ENCODE assay signal across 33 cellular contexts in genomic region chr1:179601093-179601492, GRCh38. TPM values are rescaled to one million over a fixed set of nuclear protein-coding genes. Genes with fewer than 3 reads are reported as not detected.
A peak's percentile ranks its signal among the peaks of the same experiment; 100 is the strongest.
DNase-seq lines count a peak whose midpoint lies in the region; FAIRE-seq and TF ChIP-seq lines count a peak whose summit lies in the region.
"Had no signal": no experiment of that assay in that cellular context is flagged by ENCODE, and none has a peak within 500 bp of the region (broad histone marks: within the 10 kb centered on the region; RNA-seq: fewer than 3 reads in every experiment).

No MANE protein-coding gene starts in this region.

- H4K20me1 ChIP-seq in osteoblast (ENCODE audit: insufficient read depth, low read length): no peaks in the 10 kb centered on the region
- H4K20me1 ChIP-seq: BLaER1; BLaER1 treated with 17β-estradiol and CSF1 and Interleukin-3, amounts not matched to agents 10 nM and 100 nM had no signal

- H3K79me2 ChIP-seq in osteoblast (ENCODE audit: insufficient read depth, low read length): no peaks in the 10 kb centered on the region

- H3K9me3 ChIP-seq in HEK293 (ENCODE audit: control insufficient read depth, insufficient read depth, low read depth, low read length) (no peaks in the 10 kb centered on the region), osteoblast (ENCODE audit: low read depth, low read length) (no peaks in the 10 kb centered on the region)
- H3K9me3 ChIP-seq: A549, BE2C, Caco-2 had no signal

- no peaks in the 10 kb centered on the region for H3K36me3 ChIP-seq in HEK293 (ENCODE audit: control insufficient read depth in 2 of 2, insufficient read depth in 1 of 2, low read length in 2 of 2)
- H3K36me3 ChIP-seq in osteoblast (ENCODE audit: insufficient read depth, low read length): no peaks in the 10 kb centered on the region
- H3K36me3 ChIP-seq: BE2C; BLaER1; BLaER1 treated with 17β-estradiol and CSF1 and Interleukin-3, amounts not matched to agents 10 nM and 100 nM had no signal

- peak; percentile 60 for FAIRE-seq in frontal cortex (lab: Jason Lieb, UNC)
- FAIRE-seq: A549 had no signal

- H3K27ac ChIP-seq in HEK293 (ENCODE audit: extremely low read depth, low read depth, low read length) (no peak overlapping the region), osteoblast (ENCODE audit: low read depth, low read length) (no peak overlapping the region)
- H3K27ac ChIP-seq: 22Rv1; A549; BLaER1; BLaER1 treated with 17β-estradiol and CSF1 and Interleukin-3, amounts not matched to agents 10 nM and 100 nM; C4-2B had no signal

- CTCF ChIA-PET in HEK293 (lab: Yijun Ruan, JAX): interaction anchor here (0.6 to 0.7 kb wide), 2 partner anchors 94 to 219 kb away, joined by 4 read pairs; no protein-coding TSS in a partner anchor

- TF ChIP-seq CTCF in HEK293 (tag by site-specific recombination; IDR thresholded peaks at IDR 0.05) (no peak), osteoblast (IDR thresholded peaks at IDR 0.05; ENCODE audit: extremely low read depth, low read depth, low read length) (no peak)

- H2AFZ ChIP-seq in osteoblast (ENCODE audit: low read length): no peak overlapping the region

- DNase-seq in frontal cortex (ENCODE audit: low spot score in 2 of 2): no peak
- no peak for DNase-seq in osteoblast (ENCODE audit: insufficient read length, low spot score, missing footprints)
- DNase-seq in AG08395 (ENCODE audit: low spot score): no peak
- DNase-seq: 8988T; ACHN; AML-193; BE2C; C1 segment of cervical spinal cord; Caco-2; Calu3; CD4-positive, alpha-beta memory T cell; CD4-positive, alpha-beta T cell; CD4-positive, CD25-positive, alpha-beta regulatory T cell; CD8-positive, alpha-beta memory T cell; CD8-positive, alpha-beta T cell; COR-L47; DMS 273 treated with DMSO at 0.1 percent for 48 hours; DMS153; DMS53; DMS79; DMS79 treated with DMSO at 0.1 percent for 48 hours; DND-41; EL had no signal

- H3K4me3 ChIP-seq in HEK293 (ENCODE audit: low read depth, low read length) (no peak overlapping the region), osteoblast (ENCODE audit: insufficient read depth, low read length) (no peak overlapping the region)
- H3K4me3 ChIP-seq: A549; BLaER1; BLaER1 treated with 17β-estradiol and CSF1 and Interleukin-3, amounts not matched to agents 10 nM and 100 nM had no signal

- H3K4me1 ChIP-seq in HEK293 (ENCODE audit: control insufficient read depth, insufficient read depth, low read length): no peaks in the 10 kb centered on the region
- no peaks in the 10 kb centered on the region for H3K4me1 ChIP-seq in osteoblast (ENCODE audit: insufficient read depth, low read length)
- H3K4me1 ChIP-seq: A549, BE2C, BLaER1, Caco-2 had no signal

- no peaks in the 10 kb centered on the region for H3K27me3 ChIP-seq in osteoblast (ENCODE audit: insufficient read depth, low read length)
- H3K27me3 ChIP-seq: BLaER1; BLaER1 treated with 17β-estradiol and CSF1 and Interleukin-3, amounts not matched to agents 10 nM and 100 nM had no signal

- H3K4me2 ChIP-seq in osteoblast (ENCODE audit: insufficient read depth, low read length): no peak overlapping the region
- H3K4me2 ChIP-seq: A549; BLaER1; BLaER1 treated with 17β-estradiol and CSF1 and Interleukin-3, amounts not matched to agents 10 nM and 100 nM had no signal

- POLR2A ChIA-PET in HEK293 (lab: Yijun Ruan, JAX): no interaction called here

TF ChIP-seq in HEK293, 187 proteins besides CTCF, POLR2A, EP300 and RAD21:
- TF ChIP-seq SCRT1 (tag by site-specific recombination; IDR thresholded peaks at IDR 0.05; ENCODE audit: borderline replicate concordance) (peak; percentile 86), SCRT2 (tag by site-specific recombination; IDR thresholded peaks at IDR 0.05) (peak; percentile 78), ZNF169 (tag by site-specific recombination; IDR thresholded peaks at IDR 0.05) (no peak)

RNA-seq across cellular contexts. Expression of gene TDRD5, which starts 9.5 kb away (rescaled TPM):
- total RNA-seq in frontal cortex (2.9 TPM), osteoblast (not detected in 2 replicates)
- total RNA-seq: A172; A673; B cell; Calu3; CD4-positive, alpha-beta memory T cell; CD4-positive, alpha-beta T cell; CD4-positive, CD25-positive, alpha-beta regulatory T cell; CD8-positive, alpha-beta memory T cell; CD8-positive, alpha-beta T cell had no signal

RNA-seq across cellular contexts. Expression of gene NPHS2, which starts 25.3 kb away (rescaled TPM):
- total RNA-seq in frontal cortex: not detected
- not detected in 2 replicates for total RNA-seq in osteoblast
- total RNA-seq: A172; A673; B cell; Caco-2; Calu3; CD4-positive, alpha-beta memory T cell; CD4-positive, alpha-beta T cell; CD4-positive, CD25-positive, alpha-beta regulatory T cell; CD8-positive, alpha-beta memory T cell; CD8-positive, alpha-beta T cell; Daoy had no signal
